Comparison of ENCODE assay signal across 8 cellular contexts in genomic region chr10:17229016-17229716, GRCh38. TPM values are rescaled to one million over a fixed set of nuclear protein-coding genes. Genes with fewer than 3 reads are reported as not detected.
DNase-seq lines count a peak whose midpoint lies in the region; ATAC-seq and TF ChIP-seq lines count a peak whose summit lies in the region.

No MANE protein-coding gene starts in this region.

- H3K36me3 Mint-ChIP-seq in osteocyte (ENCODE audit: unreplicated experiment), result peaks cover 31% of the 10 kb centered on the region

- no peaks in the 10 kb centered on the region for H3K9me2 ChIP-seq in HCT116 (ENCODE audit: insufficient read depth)

- intact Hi-C loops in HCT116 (cut with micrococcal nuclease) (no loop called here), thyroid gland (cut with DNase I) (no loop called here)

- H3K9me3 ChIP-seq in HCT116 (ENCODE audit: control insufficient read depth in 1 of 2, insufficient read depth in 1 of 2, low read depth in 1 of 2, low read length in 2 of 2), result no peaks in the 10 kb centered on the region
- no peaks in the 10 kb centered on the region for H3K9me3 ChIP-seq in Peyer's patch
- H3K9me3 ChIP-seq in thyroid gland, result no peaks in the 10 kb centered on the region

- TF ChIP-seq CTCF in HCT116 (IDR thresholded peaks at IDR 0.05 in 2 of 3, conservative IDR thresholded peaks at IDR 0.05 in 1 of 3; ENCODE audit: borderline replicate concordance in 1 of 3, insufficient read depth in 1 of 3, low read depth in 2 of 3, low read length in 2 of 3) (no peak), Peyer's patch (IDR thresholded peaks at IDR 0.05) (no peak), foreskin keratinocyte (conservative IDR thresholded peaks at IDR 0.05) (no peak), osteocyte (IDR thresholded peaks at IDR 0.05) (no peak), thyroid gland (IDR thresholded peaks at IDR 0.05) (no peak)

- H3K4me1 ChIP-seq in HCT116 (ENCODE audit: control insufficient read depth in 1 of 2, insufficient read depth in 2 of 2, low read length in 2 of 2) (peaks cover 32 to 37% of the 10 kb centered on the region in 2 experiments), Peyer's patch (peaks cover 0 to 35% (median 12%) of the 10 kb centered on the region in 4 donors), foreskin keratinocyte (peaks cover 24% of the 10 kb centered on the region), thyroid gland (peaks cover 36 to 44% of the 10 kb centered on the region in 2 donors)

- CTCF ChIA-PET in HCT116 (lab: Charles Lee), result interaction anchor here (1.2 kb wide), 2 partner anchors 8 to 15 kb away, joined by 3 to 5 read pairs; no protein-coding TSS in a partner anchor

- peak overlapping the region; percentile 99 for H3K27ac Mint-ChIP-seq in osteocyte (ENCODE audit: unreplicated experiment)

- RAD21 ChIA-PET in HCT116 (lab: Charles Lee; ENCODE audit: low non-redundant PET in 1 of 2, low total read pairs in 2 of 2, uncharacterized antibody in 2 of 2, unreplicated experiment in 2 of 2), result interaction anchor here (0.5 to 1.0 kb wide), 2 partner anchors 14 to 206 kb away, joined by 3 to 6 read pairs; no protein-coding TSS in a partner anchor

- H3K27me3 ChIP-seq in HCT116 (ENCODE audit: insufficient read depth, low read length) (peaks cover 34% of the 10 kb centered on the region), Peyer's patch (peaks cover 0 to 4% of the 10 kb centered on the region in 2 donors), foreskin keratinocyte (no peaks in the 10 kb centered on the region), thyroid gland (no peaks in the 10 kb centered on the region)

- no peaks in the 10 kb centered on the region for H3K27me3 Mint-ChIP-seq in osteocyte (ENCODE audit: unreplicated experiment)

- no peak for TF ChIP-seq RAD21 in HCT116 (IDR thresholded peaks at IDR 0.05; ENCODE audit: low read depth)

- TF ChIP-seq POLR2A in HCT116 (IDR thresholded peaks at IDR 0.05; ENCODE audit: borderline replicate concordance, extremely low read depth, insufficient read depth, insufficient read length) (no peak), Peyer's patch (IDR thresholded peaks at IDR 0.05) (peak; percentile 56 to 70), thyroid gland (IDR thresholded peaks at IDR 0.05) (peak; percentile 56 to 93)

- no peak overlapping the region for H2AFZ ChIP-seq in HCT116 (ENCODE audit: low read depth, low read length, poor library complexity, severe bottlenecking)

- no peak overlapping the region for H3K9ac ChIP-seq in HCT116 (ENCODE audit: low read length)

- H3K27ac ChIP-seq in HCT116 (ENCODE audit: low read depth, low read length) (peak overlapping the region; percentile 59; the same call in 1 of the 2 replicates), Peyer's patch (peak overlapping the region; percentile 95 to 99 (median 98)), foreskin keratinocyte (peak overlapping the region; percentile 72), thyroid gland (peak overlapping the region; percentile 98 to 99 (median 99))

- H3K9me3 Mint-ChIP-seq in osteocyte (ENCODE audit: unreplicated experiment), result no peaks in the 10 kb centered on the region

- H3K4me3 ChIP-seq in HCT116 (replicated peaks in 1 of 2; ENCODE audit: low read depth in 1 of 2, low read length in 2 of 2), result peak overlapping the region; percentile 24 to 71
- peak overlapping the region; percentile 59 to 97 (median 78) for H3K4me3 ChIP-seq in Peyer's patch
- peak overlapping the region; percentile 76 to 99 (median 94) for H3K4me3 ChIP-seq in thyroid gland (replicated peaks in 1 of 3)

- H3K4me3 Mint-ChIP-seq in osteocyte (ENCODE audit: unreplicated experiment), result peak overlapping the region; percentile 93

- no peaks in the 10 kb centered on the region for H3K79me2 ChIP-seq in HCT116 (ENCODE audit: insufficient read depth, low read length)

- no TSS peak for BruUV-seq in HCT116 (replicated peaks; lab: Mats Ljungman, UMichigan)

- peak; percentile 95 for DNase-seq in EH (ENCODE audit: low read depth)
- no peak for DNase-seq in HCT116 (ENCODE audit: low read depth, low spot score)
- DNase-seq in Peyer's patch, result peak; percentile 78 to 93 (median 85)
- peak; percentile 91 for DNase-seq in activated effector memory CD4-positive, alpha-beta T cell treated with anti-CD3 and anti-CD28 coated beads, Interleukin-2, amount 50 U/mL, for 16 hours
- peak in 1 of 2 donors; percentile 56 for DNase-seq in foreskin keratinocyte
- DNase-seq in osteocyte (ENCODE audit: extremely low spot score, unreplicated experiment), result peak; percentile 96
- peak; percentile 87 for DNase-seq in thyroid gland
- no peak for DNase-seq in COR-L47 (lab: John Stamatoyannopoulos, UW)

- WGBS in thyroid gland, 2 donors, result 0 to 2% methylated on average over 3 to 10 of the region's 72 CpGs

- H3K4me1 Mint-ChIP-seq in osteocyte (ENCODE audit: unreplicated experiment), result peaks cover 45% of the 10 kb centered on the region

- H3K4me2 ChIP-seq in HCT116 (ENCODE audit: low read length), result peak overlapping the region; percentile 99

- POLR2A ChIA-PET in HCT116 (lab: Charles Lee), result interaction anchor here (5.0 kb wide), 1 partner anchor 337 kb away, joined by 25 read pairs; no protein-coding TSS in a partner anchor

- H4K20me1 ChIP-seq in HCT116 (ENCODE audit: insufficient read depth), result no peaks in the 10 kb centered on the region

- ATAC-seq in HCT116 (no peak), foreskin keratinocyte (peak; percentile 32)

- H3K36me3 ChIP-seq in HCT116 (ENCODE audit: control insufficient read depth in 1 of 2, insufficient read depth in 2 of 2, low read length in 2 of 2) (no peaks in the 10 kb centered on the region), Peyer's patch (peaks cover 0 to 18% (median 0%) of the 10 kb centered on the region in 3 donors), thyroid gland (peaks cover 33 to 38% of the 10 kb centered on the region in 2 donors)

TF ChIP-seq in HCT116, 20 proteins besides CTCF, POLR2A, EP300 and RAD21:
- no peak for TF ChIP-seq ELF1 (IDR thresholded peaks at IDR 0.05; ENCODE audit: borderline replicate concordance, low read depth)
- no peak for TF ChIP-seq EGR1 (IDR thresholded peaks at IDR 0.05; ENCODE audit: low read depth)
- TF ChIP-seq POLR2AphosphoS5 (IDR thresholded peaks at IDR 0.05; ENCODE audit: low read depth, low read length), result no peak
- TF ChIP-seq EZH2phosphoT487 (IDR thresholded peaks at IDR 0.05; ENCODE audit: borderline replicate concordance), result no peak
- TF ChIP-seq YY1 (IDR thresholded peaks at IDR 0.05; ENCODE audit: extremely low read depth, insufficient replicate concordance, low read depth, low read length), result no peak
- TF ChIP-seq SRF (IDR thresholded peaks at IDR 0.05; ENCODE audit: low read depth), result no peak
- TF ChIP-seq TCF7L2 (IDR thresholded peaks at IDR 0.05; ENCODE audit: borderline replicate concordance, extremely low read depth, insufficient read depth, insufficient read length), result no peak

RNA-seq across cellular contexts. Expression of gene VIM, which starts 1.1 kb away (rescaled TPM):
- total RNA-seq in HCT116 (2021; ENCODE audit: unreplicated experiment), result 7.2 TPM
- 0.90 and 1.8 TPM in 2 replicates for polyA plus RNA-seq in HCT116 (2012)
- 100 to 1,000 TPM; 139 to 914 (median 434) TPM for total RNA-seq in Peyer's patch
- 1,186 and 2,083 TPM in 2 replicates for total RNA-seq in foreskin keratinocyte
- polyA plus RNA-seq in foreskin keratinocyte, result 1,106 and 1,757 TPM in 2 replicates
- 2,114 and 2,178 TPM in 2 replicates for total RNA-seq in osteocyte
- 1,000 to 10,000 TPM; 2,201 to 4,711 (median 2,567) TPM for total RNA-seq in thyroid gland

RNA-seq across cellular contexts. Expression of gene TRDMT1, which starts 27.7 kb away (rescaled TPM):
- total RNA-seq in HCT116 (2021; ENCODE audit: unreplicated experiment) (8.6 TPM), Peyer's patch (10 to 100 TPM in 1 of 4 donors, 1 to 10 TPM in 3; 4.0 to 24.8 (median 6.4) TPM), foreskin keratinocyte (5.3 and 5.7 TPM in 2 replicates), osteocyte (5.9 and 6.6 TPM in 2 replicates), thyroid gland (10 to 100 TPM; 29.4 to 39.7 (median 31.7) TPM)
- polyA plus RNA-seq in HCT116 (2012), result 1.6 and 2.7 TPM in 2 replicates
- polyA plus RNA-seq in foreskin keratinocyte, result 2.8 and 3.2 TPM in 2 replicates

Comparison
In these comparisons a context has a peak if more than half of its experiments do, and no peak if none do; other contexts are left out.
1. DNase-seq: peak in EH (single experiment), Peyer's patch (3 of 3), activated effector memory CD4-positive, alpha-beta T cell treated with anti-CD3 and anti-CD28 coated beads, Interleukin-2, amount 50 U/mL, for 16 hours (single experiment), osteocyte (single experiment) and thyroid gland (2 of 2); none in HCT116 (single experiment) and COR-L47 (single experiment).
2. RNA of gene VIM, which starts 1.1 kb away (total RNA-seq): 2,201 to 4,711 TPM in thyroid gland, 2,114 to 2,178 TPM in osteocyte, 1,186 to 2,083 TPM in foreskin keratinocyte and 139 to 914 TPM in Peyer's patch; 7.2 TPM in HCT116 (single experiment); every median in the first group is over 10 times any median in the second.
3. Peak in every context shown above with its lines, with median percentiles within 50 percentile points of each other: H3K27ac ChIP-seq and H3K4me3 ChIP-seq.